10 cellular contexts compared by ENCODE assay signal in genomic region chr1:63316540-63316939, GRCh38. TPM values are rescaled to one million over a fixed set of nuclear protein-coding genes. Genes with fewer than 3 reads are reported as not detected.
A peak's percentile ranks its signal among the peaks of the same experiment; 100 is the strongest.
DNase-seq lines count a peak whose midpoint lies in the region; ATAC-seq, FAIRE-seq and TF ChIP-seq lines count a peak whose summit lies in the region.
"Had no signal": no experiment of that assay in that cellular context is flagged by ENCODE, and none has a peak within 500 bp of the region (broad histone marks: within the 10 kb centered on the region; RNA-seq: fewer than 3 reads in every experiment).

No MANE protein-coding gene starts in this region.

- no peak overlapping the region for H2BK120ac ChIP-seq in mesenchymal stem cell (ENCODE audit: low read depth, low read length)

- H2BK15ac ChIP-seq in mesenchymal stem cell (ENCODE audit: low read depth, poor library complexity, severe bottlenecking), result no peak overlapping the region

- H3K4me2 ChIP-seq in mesenchymal stem cell (ENCODE audit: low read length, poor library complexity, severe bottlenecking), result no peak overlapping the region

- intact Hi-C loops in natural killer cell (cut with micrococcal nuclease), result no loop called here
- intact Hi-C loops in head of caudate nucleus (cut with DNase I), result no loop called here
- intact Hi-C loops in adrenal gland (cut with DNase I), result no loop called here

- H3K27ac Mint-ChIP-seq in CD4-positive, CD25-positive, alpha-beta regulatory T cell, result no peak overlapping the region
- no peak overlapping the region for H3K27ac Mint-ChIP-seq in activated naive CD8-positive, alpha-beta T cell treated with anti-CD3 and anti-CD28 coated beads, Interleukin-2, amount 10 ng/mL, durations not matched to agents 7 days and 5 days
- H3K27ac Mint-ChIP-seq in natural killer cell, result no peak overlapping the region

- peaks cover 74% of the 10 kb centered on the region for H3K27me3 Mint-ChIP-seq in CD4-positive, CD25-positive, alpha-beta regulatory T cell
- peaks cover 67% of the 10 kb centered on the region for H3K27me3 Mint-ChIP-seq in activated naive CD8-positive, alpha-beta T cell treated with anti-CD3 and anti-CD28 coated beads, Interleukin-2, amount 10 ng/mL, durations not matched to agents 7 days and 5 days
- peaks cover 60 to 71% of the 10 kb centered on the region in 2 donors for H3K27me3 Mint-ChIP-seq in natural killer cell (ENCODE audit: low read depth in 2 of 2)

- no peak for ATAC-seq in CD4-positive, CD25-positive, alpha-beta regulatory T cell (ENCODE audit: low read depth in 2 of 2)
- ATAC-seq in HG02884 (IDR thresholded peaks at IDR 0.05; ENCODE audit: unreplicated experiment) (peak; percentile 5), natural killer cell (no peak)
- no peak for ATAC-seq in activated naive CD8-positive, alpha-beta T cell treated with anti-CD3 and anti-CD28 coated beads, Interleukin-2, amount 10 ng/mL, durations not matched to agents 7 days and 5 days (ENCODE audit: low read depth)

- H2AK5ac ChIP-seq in mesenchymal stem cell (ENCODE audit: low read length, severe bottlenecking), result no peak overlapping the region

- H2AFZ ChIP-seq in mesenchymal stem cell (ENCODE audit: low read depth, low read length), result no peak overlapping the region

- peaks cover 39% of the 10 kb centered on the region for H3K27me3 ChIP-seq in CD4-positive, CD25-positive, alpha-beta regulatory T cell (ENCODE audit: control insufficient read depth, insufficient read depth, low read length)
- H3K27me3 ChIP-seq in mesenchymal stem cell (ENCODE audit: control insufficient read depth in 1 of 2, insufficient read depth in 1 of 2, low read length in 2 of 2), result peaks cover 72 to 83% of the 10 kb centered on the region in 2 experiments
- H3K27me3 ChIP-seq in adrenal gland, result peaks cover 72% of the 10 kb centered on the region

- H3K9ac ChIP-seq in mesenchymal stem cell (ENCODE audit: low read length), result no peak overlapping the region

- peaks cover 6% of the 10 kb centered on the region for H3K36me3 Mint-ChIP-seq in CD4-positive, CD25-positive, alpha-beta regulatory T cell
- H3K36me3 Mint-ChIP-seq in activated naive CD8-positive, alpha-beta T cell treated with anti-CD3 and anti-CD28 coated beads, Interleukin-2, amount 10 ng/mL, durations not matched to agents 7 days and 5 days, result peaks cover 9% of the 10 kb centered on the region
- peaks cover 12% of the 10 kb centered on the region for H3K36me3 Mint-ChIP-seq in natural killer cell

- no peak for FAIRE-seq in urothelium cell line (lab: Jason Lieb, UNC)
- FAIRE-seq: D721Med had no signal

- H3K36me3 ChIP-seq in CD4-positive, CD25-positive, alpha-beta regulatory T cell (ENCODE audit: control insufficient read depth, insufficient read depth, low read length), result no peaks in the 10 kb centered on the region
- H3K36me3 ChIP-seq in mesenchymal stem cell (ENCODE audit: control insufficient read depth in 1 of 2, insufficient read depth in 2 of 2, low read depth in 1 of 2, low read length in 2 of 2) (no peaks in the 10 kb centered on the region), adrenal gland (replicated peaks in 1 of 2) (no peaks in the 10 kb centered on the region)
- H3K36me3 ChIP-seq: upper lobe of left lung had no signal

- POLR2A ChIA-PET in activated naive CD8-positive, alpha-beta T cell treated with anti-CD3 and anti-CD28 coated beads, Interleukin-2, amount 10 ng/mL, durations not matched to agents 7 days and 5 days (lab: Charles Lee), result no interaction called here

- WGBS in mesenchymal stem cell, result 57% methylated on average over 26 of the region's 26 CpGs
- WGBS in adrenal gland, 4 donors, result 27 to 43% (median 34%) methylated on average over 21 to 26 of the region's 26 CpGs

- no peak overlapping the region for H2BK12ac ChIP-seq in mesenchymal stem cell (ENCODE audit: low read length in 2 of 2)

- H3K4me3 Mint-ChIP-seq in CD4-positive, CD25-positive, alpha-beta regulatory T cell, result peak overlapping the region; percentile 23 to 78 (median 44)
- H3K4me3 Mint-ChIP-seq in activated naive CD8-positive, alpha-beta T cell treated with anti-CD3 and anti-CD28 coated beads, Interleukin-2, amount 10 ng/mL, durations not matched to agents 7 days and 5 days, result peak overlapping the region; percentile 16
- peak overlapping the region; percentile 62 for H3K4me3 Mint-ChIP-seq in natural killer cell

- peaks cover 9 to 40% (median 19%) of the 10 kb centered on the region in 4 donors for H3K4me1 Mint-ChIP-seq in CD4-positive, CD25-positive, alpha-beta regulatory T cell
- H3K4me1 Mint-ChIP-seq in activated naive CD8-positive, alpha-beta T cell treated with anti-CD3 and anti-CD28 coated beads, Interleukin-2, amount 10 ng/mL, durations not matched to agents 7 days and 5 days, result peaks cover 25% of the 10 kb centered on the region
- peaks cover 24 to 29% of the 10 kb centered on the region in 2 donors for H3K4me1 Mint-ChIP-seq in natural killer cell

- H3K23ac ChIP-seq in mesenchymal stem cell (ENCODE audit: low read length in 2 of 2), result no peak overlapping the region

- H3K4me1 ChIP-seq in CD4-positive, CD25-positive, alpha-beta regulatory T cell (ENCODE audit: control insufficient read depth, insufficient read depth, low read length, poor library complexity, severe bottlenecking), result peaks cover 21% of the 10 kb centered on the region
- H3K4me1 ChIP-seq in mesenchymal stem cell (ENCODE audit: control insufficient read depth, insufficient read depth, low read depth, low read length) (peaks cover 19% of the 10 kb centered on the region), adrenal gland (replicated peaks in 1 of 2) (peaks cover 0 to 8% of the 10 kb centered on the region in 2 donors)

- no peak for TF ChIP-seq CTCF in natural killer cell (IDR thresholded peaks at IDR 0.05)
- no peak for TF ChIP-seq CTCF in adrenal gland (IDR thresholded peaks at IDR 0.05)

- peaks cover 6 to 22% of the 10 kb centered on the region in 2 experiments for H3K9me3 ChIP-seq in CD4-positive, CD25-positive, alpha-beta regulatory T cell (ENCODE audit: control insufficient read depth in 2 of 2, low read length in 2 of 2)
- H3K9me3 ChIP-seq in mesenchymal stem cell (ENCODE audit: control insufficient read depth, low read length), result peaks cover 15% of the 10 kb centered on the region
- no peaks in the 10 kb centered on the region for H3K9me3 ChIP-seq in adrenal gland (replicated peaks in 1 of 3)

- no peak overlapping the region for H3K4me3 ChIP-seq in CD4-positive, CD25-positive, alpha-beta regulatory T cell (ENCODE audit: low read depth, low read length)
- H3K4me3 ChIP-seq in mesenchymal stem cell (ENCODE audit: insufficient read depth in 1 of 2, low read depth in 1 of 2, low read length in 2 of 2) (no peak overlapping the region), adrenal gland (peak overlapping the region in 1 of 4 donors; percentile 58)

- H3K27ac ChIP-seq in CD4-positive, CD25-positive, alpha-beta regulatory T cell (ENCODE audit: insufficient read depth, low read length, poor library complexity, severe bottlenecking), result no peak overlapping the region
- H3K27ac ChIP-seq in mesenchymal stem cell (ENCODE audit: low read length, poor library complexity, severe bottlenecking) (no peak overlapping the region), adrenal gland (no peak overlapping the region)
- H3K27ac ChIP-seq: upper lobe of left lung had no signal

- no peak for DNase-seq in CD4-positive, CD25-positive, alpha-beta regulatory T cell
- DNase-seq in activated naive CD8-positive, alpha-beta T cell treated with anti-CD3 and anti-CD28 coated beads, Interleukin-2, amount 10 ng/mL, durations not matched to agents 7 days and 5 days, result no peak
- DNase-seq in natural killer cell (no peak), mesenchymal stem cell (no peak), urothelium cell line (ENCODE audit: low spot score) (no peak), head of caudate nucleus (no peak), adrenal gland (no peak)

- H4K91ac ChIP-seq in mesenchymal stem cell (ENCODE audit: low read length), result no peak overlapping the region

- no peak for TF ChIP-seq POLR2A in adrenal gland (IDR thresholded peaks at IDR 0.05)

- H3K18ac ChIP-seq in mesenchymal stem cell (ENCODE audit: low read depth in 1 of 2, low read length in 2 of 2), result no peak overlapping the region

- no peak overlapping the region for H4K8ac ChIP-seq in mesenchymal stem cell (ENCODE audit: low read length)

- no peak overlapping the region for H2BK5ac ChIP-seq in mesenchymal stem cell (ENCODE audit: low read depth, low read length, poor library complexity, severe bottlenecking)

- no peak overlapping the region for H3K4ac ChIP-seq in mesenchymal stem cell (ENCODE audit: low read depth in 1 of 2, low read length in 2 of 2)

- H3K79me1 ChIP-seq in mesenchymal stem cell (replicated peaks; ENCODE audit: low read length, poor library complexity, severe bottlenecking), result no peaks in the 10 kb centered on the region

- H3K14ac ChIP-seq in mesenchymal stem cell (ENCODE audit: low read length in 2 of 2), result no peak overlapping the region

- H3K9me3 Mint-ChIP-seq in CD4-positive, CD25-positive, alpha-beta regulatory T cell, result peaks cover 1 to 28% (median 6%) of the 10 kb centered on the region in 7 donors
- peaks cover 7% of the 10 kb centered on the region for H3K9me3 Mint-ChIP-seq in activated naive CD8-positive, alpha-beta T cell treated with anti-CD3 and anti-CD28 coated beads, Interleukin-2, amount 10 ng/mL, durations not matched to agents 7 days and 5 days
- H3K9me3 Mint-ChIP-seq in natural killer cell, result peaks cover 3 to 4% of the 10 kb centered on the region in 2 donors

RNA-seq across cellular contexts. Expression of gene FOXD3, which starts 5.8 kb away (rescaled TPM):
- not detected for total RNA-seq in CD4-positive, CD25-positive, alpha-beta regulatory T cell
- not detected for polyA plus RNA-seq in CD4-positive, CD25-positive, alpha-beta regulatory T cell
- total RNA-seq in activated naive CD8-positive, alpha-beta T cell treated with anti-CD3 and anti-CD28 coated beads, Interleukin-2, amount 10 ng/mL, durations not matched to agents 7 days and 5 days, result not detected
- total RNA-seq in natural killer cell (not detected), adrenal gland (1 to 10 TPM in 1 of 8 donors, under 1 TPM in 2, not detected in 5; 0.11 to 1.2 (median 0.63) TPM)
- polyA plus RNA-seq in mesenchymal stem cell (2013, experiment 1 of 2), result not detected
- polyA plus RNA-seq in mesenchymal stem cell (2013, experiment 2 of 2), result not detected
- polyA plus RNA-seq in adrenal gland, result under 1 TPM; 0.11 to 0.61 (median 0.24) TPM

RNA-seq across cellular contexts. Expression of gene ALG6, which starts 50.9 kb away (rescaled TPM):
- total RNA-seq in CD4-positive, CD25-positive, alpha-beta regulatory T cell, result 20.0 TPM
- 10 to 100 TPM; 21.1 to 26.7 (median 21.9) TPM for polyA plus RNA-seq in CD4-positive, CD25-positive, alpha-beta regulatory T cell
- total RNA-seq in activated naive CD8-positive, alpha-beta T cell treated with anti-CD3 and anti-CD28 coated beads, Interleukin-2, amount 10 ng/mL, durations not matched to agents 7 days and 5 days, result 10 to 100 TPM; 23.0 to 25.7 TPM
- total RNA-seq in natural killer cell (10 to 100 TPM; 21.3 to 28.0 (median 23.4) TPM), adrenal gland (10 to 100 TPM in 6 of 8 donors, 1 to 10 TPM in 2; 7.8 to 29.3 (median 11.0) TPM)
- 4.5 TPM for polyA plus RNA-seq in mesenchymal stem cell (2013, experiment 1 of 2)
- polyA plus RNA-seq in mesenchymal stem cell (2013, experiment 2 of 2), result 4.9 TPM
- polyA plus RNA-seq in adrenal gland, result 10 to 100 TPM; 10.3 to 20.4 (median 14.6) TPM
